In the genomic region with DNA sequence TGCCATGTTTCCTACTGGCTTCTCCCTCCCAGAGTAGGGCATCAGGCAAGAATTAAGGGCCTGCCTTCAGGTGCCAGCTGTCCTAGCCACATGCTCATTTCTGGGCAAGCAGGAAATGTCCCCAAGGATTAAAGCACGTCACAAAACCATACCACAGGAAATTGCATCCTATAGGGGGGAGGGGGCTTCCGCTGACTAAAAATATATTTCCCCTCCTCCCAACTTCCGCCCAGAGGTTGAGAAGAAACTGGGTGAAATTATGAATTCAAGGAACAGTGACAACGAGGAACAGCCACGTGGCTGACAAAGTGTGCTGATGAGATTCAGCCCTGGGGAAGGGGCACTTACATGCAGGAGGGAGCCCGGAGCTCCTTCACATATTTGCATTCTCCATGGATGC, we compare ENCODE assay signal across 9 cellular contexts. TPM values are rescaled to one million over a fixed set of nuclear protein-coding genes. Genes with fewer than 3 reads are reported as not detected.
DNase-seq lines count a peak whose midpoint lies in the region; ATAC-seq and TF ChIP-seq lines count a peak whose summit lies in the region.
"Had no signal": no experiment of that assay in that cellular context is flagged by ENCODE, and none has a peak within 500 bp of the region (broad histone marks: within the 10 kb centered on the region; RNA-seq: fewer than 3 reads in every experiment).

No MANE protein-coding gene starts in this region.

- H3K27ac ChIP-seq in OCI-LY3 (ENCODE audit: low read length) (no peak overlapping the region), caudate nucleus (ENCODE audit: low read depth, low read length) (peak overlapping the region; percentile 77), thyroid gland (no peak overlapping the region)

- H3K9me3 ChIP-seq in OCI-LY3 (ENCODE audit: insufficient read depth, low read length) (no peaks in the 10 kb centered on the region), thyroid gland (no peaks in the 10 kb centered on the region)
- H3K9me3 ChIP-seq: Peyer's patch had no signal

- peak overlapping the region; percentile 89 for H2AFZ ChIP-seq in OCI-LY3 (ENCODE audit: low read depth, low read length)

- H3K4me3 ChIP-seq in OCI-LY3 (ENCODE audit: low read length) (no peak overlapping the region; the same call in 1 of the 2 replicates), thyroid gland (replicated peaks in 1 of 3) (no peak overlapping the region)
- H3K4me3 ChIP-seq: Peyer's patch had no signal

- H3K4me2 ChIP-seq in OCI-LY3 (ENCODE audit: low read length): peak overlapping the region; percentile 43

- peak; percentile 35 for DNase-seq in GM19238 (ENCODE audit: insufficient read length, low spot score)
- no peak for DNase-seq in caudate nucleus (lab: John Stamatoyannopoulos, UW)
- peak; percentile 36 for DNase-seq in stimulated activated CD8-positive, alpha-beta memory T cell treated with anti-CD3 and anti-CD28 coated beads, Interleukin-4, amount 100 ng/mL, for 48 hours
- no peak for DNase-seq in glomerular visceral epithelial cell (ENCODE audit: extremely low spot score)
- no peak for DNase-seq in thyroid gland
- DNase-seq: amniotic stem cell had no signal

- H4K20me1 ChIP-seq in OCI-LY3 (ENCODE audit: insufficient read depth, low read length): no peaks in the 10 kb centered on the region

- H3K36me3 ChIP-seq in OCI-LY3 (replicated peaks; ENCODE audit: low read depth, low read length) (no peaks in the 10 kb centered on the region), thyroid gland (peaks cover 0 to 3% of the 10 kb centered on the region in 2 donors)

- WGBS in thyroid gland, 2 donors: 75 to 81% methylated on average over 6 of the region's 6 CpGs

- no peak for TF ChIP-seq POLR2A in thyroid gland (IDR thresholded peaks at IDR 0.05)

- intact Hi-C loops in thyroid gland (cut with DNase I): no loop called here

- H3K79me2 ChIP-seq in OCI-LY3 (ENCODE audit: low read length): no peaks in the 10 kb centered on the region

- H3K9ac ChIP-seq in OCI-LY3 (ENCODE audit: low read length): no peak overlapping the region

- ATAC-seq in HG03432 (IDR thresholded peaks at IDR 0.05; ENCODE audit: unreplicated experiment): no peak

- H3K4me1 ChIP-seq in OCI-LY3 (ENCODE audit: low read length) (peaks cover 22% of the 10 kb centered on the region), thyroid gland (peaks cover 25 to 37% of the 10 kb centered on the region in 2 donors)

- no peak for TF ChIP-seq CTCF in OCI-LY3 (IDR thresholded peaks at IDR 0.05; ENCODE audit: low read depth, low read length)
- TF ChIP-seq CTCF in thyroid gland (IDR thresholded peaks at IDR 0.05): no peak

- H3K27me3 ChIP-seq in OCI-LY3 (ENCODE audit: low read depth, low read length) (0 out of 2 replicates have a peak, but pooled peaks cover 5% of the 10 kb centered on the region), thyroid gland (no peaks in the 10 kb centered on the region)
- H3K27me3 ChIP-seq: Peyer's patch had no signal

RNA-seq across cellular contexts. Expression of a gene that starts 4.1 kb away (rescaled TPM):
- total RNA-seq in thyroid gland: 10 to 100 TPM in 3 of 4 donors, 1 to 10 TPM in 1; 5.8 to 13.0 (median 12.6) TPM

RNA-seq across cellular contexts. Expression of a gene that starts 17.7 kb away (rescaled TPM):
- total RNA-seq in thyroid gland: under 1 TPM in 3 of 4 donors, not detected in 1; 0.29 to 0.45 (median 0.29) TPM

RNA-seq across cellular contexts. Expression of a gene that starts 39.4 kb away (rescaled TPM):
- 100 to 1,000 TPM in 1 of 4 donors, 10 to 100 TPM in 3; 58.2 to 106 (median 87.8) TPM for total RNA-seq in thyroid gland

RNA-seq across cellular contexts. Expression of a gene that starts 59.3 kb away (rescaled TPM):
- 100 to 1,000 TPM; 148 to 247 (median 163) TPM for total RNA-seq in thyroid gland

Comparison
In these comparisons a context has a peak if more than half of its experiments do, and no peak if none do; other contexts are left out.
1. DNase-seq: peak in GM19238 (single experiment) and stimulated activated CD8-positive, alpha-beta memory T cell treated with anti-CD3 and anti-CD28 coated beads, Interleukin-4, amount 100 ng/mL, for 48 hours (single experiment); none in caudate nucleus (0 of 61), glomerular visceral epithelial cell (single experiment) and thyroid gland (0 of 2).